ENCODE assay signal across 21 cellular contexts in the genomic region with DNA sequence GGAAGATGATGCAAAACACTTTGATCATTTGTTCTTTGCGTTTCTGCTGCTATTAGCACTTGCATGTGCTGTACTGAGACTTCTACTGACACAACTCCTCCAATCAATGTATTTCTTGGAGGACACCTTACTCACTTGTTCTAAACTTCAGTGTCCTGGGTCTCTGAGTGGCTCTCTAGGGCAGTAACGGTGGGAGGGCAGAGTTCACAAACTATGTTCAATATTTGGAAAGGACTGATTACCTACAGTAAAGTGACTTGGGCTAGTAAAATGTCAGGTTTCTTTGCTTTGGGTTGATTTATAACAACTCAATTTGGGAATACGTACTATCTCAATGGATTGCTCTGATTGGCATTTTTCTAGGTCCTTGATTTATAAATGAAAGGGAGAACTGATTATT. TPM values are rescaled to one million over a fixed set of nuclear protein-coding genes. Genes with fewer than 3 reads are reported as not detected.
"Had no signal": no experiment of that assay in that cellular context is flagged by ENCODE, and none has a peak within 500 bp of the region (broad histone marks: within the 10 kb centered on the region; RNA-seq: fewer than 3 reads in every experiment).

No MANE protein-coding gene starts in this region.

- H3K27ac ChIP-seq: pancreas had no signal

- H3K9me3 Mint-ChIP-seq: activated CD4-positive, alpha-beta T cell treated with anti-CD3 and anti-CD28 coated beads, Interleukin-2, amount 10 ng/mL, durations not matched to agents 7 days and 5 days; activated naive CD4-positive, alpha-beta T cell treated with anti-CD3 and anti-CD28 coated beads, Interleukin-2, amount 50 U/mL, for 72 hours; effector memory CD8-positive, alpha-beta T cell; memory B cell; natural killer cell had no signal

- H3K4me1 ChIP-seq: pancreas had no signal

- H3K27ac Mint-ChIP-seq: activated CD4-positive, alpha-beta T cell treated with anti-CD3 and anti-CD28 coated beads, Interleukin-2, amount 10 ng/mL, durations not matched to agents 7 days and 5 days; activated naive CD4-positive, alpha-beta T cell treated with anti-CD3 and anti-CD28 coated beads, Interleukin-2, amount 50 U/mL, for 72 hours; effector memory CD8-positive, alpha-beta T cell; memory B cell; natural killer cell had no signal

- DNase-seq: activated CD4-positive, alpha-beta T cell treated with anti-CD3 and anti-CD28 coated beads, Interleukin-2, amount 10 ng/mL, durations not matched to agents 7 days and 5 days; activated CD8-positive, alpha-beta memory T cell treated with anti-CD3 and anti-CD28 coated beads, Interleukin-2, amount 50 U/mL, for 4 hours; activated gamma-delta T cell; activated T-cell treated with anti-CD3 and anti-CD28 coated beads, Interleukin-2, amount 50 U/mL, for 48 hours; dermis blood vessel endothelial cell; effector memory CD8-positive, alpha-beta T cell; foreskin melanocyte; glutamatergic neuron; hippocampal formation; natural killer cell; pancreas; stimulated activated CD4-positive, alpha-beta T cell treated with anti-CD3 and anti-CD28 coated beads, Interleukin-12 subunit alpha, Interleukin-12 subunit beta, amount 100 ng/mL, for 4 hours; stimulated activated CD4-positive, alpha-beta T cell treated with anti-CD3 and anti-CD28 coated beads, Interleukin-1b, Interleukin-23, amount 100 ng/mL, for 48 hours; stimulated activated CD8-positive, alpha-beta memory T cell treated with anti-CD3 and anti-CD28 coated beads, Interleukin-4, amount 100 ng/mL, for 48 hours; stimulated activated naive CD4-positive, alpha-beta T cell; T1000; thyroid gland had no signal

- H3K36me3 Mint-ChIP-seq: activated naive CD4-positive, alpha-beta T cell treated with anti-CD3 and anti-CD28 coated beads, Interleukin-2, amount 50 U/mL, for 72 hours; memory B cell; natural killer cell had no signal

- H3K36me3 ChIP-seq: pancreas, thyroid gland had no signal

- H3K4me3 Mint-ChIP-seq: activated CD4-positive, alpha-beta T cell treated with anti-CD3 and anti-CD28 coated beads, Interleukin-2, amount 10 ng/mL, durations not matched to agents 7 days and 5 days; effector memory CD8-positive, alpha-beta T cell; memory B cell; natural killer cell had no signal

- ATAC-seq: effector memory CD8-positive, alpha-beta T cell; natural killer cell; pancreas; sciatic nerve had no signal

- H3K4me3 ChIP-seq: pancreas, thyroid gland had no signal

- H3K27me3 ChIP-seq: pancreas, thyroid gland had no signal

- H3K9me3 ChIP-seq: pancreas, thyroid gland had no signal

RNA-seq across cellular contexts. Expression of gene PAX8, which starts 49.3 kb away (rescaled TPM):
- total RNA-seq: cerebellum had no signal
